In the genomic region with DNA sequence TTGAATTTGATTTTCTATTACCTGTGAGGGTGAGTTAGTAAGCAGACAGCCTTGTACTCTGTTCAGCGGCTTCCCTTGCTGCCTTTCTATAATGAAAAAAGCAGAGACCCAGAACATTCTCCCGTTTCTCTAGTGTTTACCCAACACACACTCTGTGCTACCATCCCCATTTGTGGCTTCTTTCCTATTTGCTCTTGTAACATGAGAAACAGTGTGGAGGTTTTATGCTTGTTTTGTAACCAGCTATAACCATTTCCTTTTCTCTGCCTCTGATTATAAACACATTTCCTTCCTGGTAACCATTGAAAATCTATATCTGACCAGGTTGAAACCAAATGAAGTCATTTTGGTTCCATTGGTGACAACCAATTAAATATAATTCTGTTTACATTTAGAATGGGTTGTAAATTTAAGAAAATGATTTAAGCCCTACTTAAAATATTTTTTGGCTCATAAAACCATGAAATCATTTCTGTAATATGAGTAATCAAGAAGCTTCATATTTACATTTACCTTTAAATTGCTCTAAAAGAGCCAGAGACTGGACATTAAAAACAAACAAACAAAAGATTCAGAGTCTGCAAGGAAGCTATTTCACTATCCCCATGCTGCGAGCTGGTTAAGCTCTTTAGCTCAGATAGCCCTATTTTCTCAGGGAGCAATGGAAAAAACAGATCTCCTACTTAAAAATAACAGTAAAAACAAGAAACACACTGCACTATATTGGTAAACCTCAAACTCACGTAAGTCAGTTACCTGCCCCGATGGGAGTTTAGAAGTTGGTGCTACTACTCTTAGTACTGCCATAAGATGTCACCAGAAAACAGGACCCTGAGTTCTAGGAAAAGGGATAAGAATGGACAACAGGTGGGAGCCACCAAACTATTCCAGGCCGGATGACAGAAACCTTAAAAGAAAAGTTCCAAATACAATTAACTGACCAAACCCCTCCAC, we compare ENCODE assay signal across 8 cellular contexts.
DNase-seq lines count a peak whose midpoint lies in the region; ATAC-seq and TF ChIP-seq lines count a peak whose summit lies in the region.

No MANE protein-coding gene starts in this region.

- no peaks in the 10 kb centered on the region for H3K36me3 ChIP-seq in gastroesophageal sphincter

- no peak overlapping the region for H3K4me3 ChIP-seq in gastroesophageal sphincter

- WGBS in gastroesophageal sphincter (ENCODE audit: low coverage in 1 of 2), 2 donors: 75 to 78% methylated on average over 5 to 6 of the region's 6 CpGs

- H3K27me3 ChIP-seq in gastroesophageal sphincter: no peaks in the 10 kb centered on the region

- DNase-seq in AML-193 (lab: John Stamatoyannopoulos, UW): peak; percentile 48 to 62
- DNase-seq in HCEC 1CT: peak; percentile 36
- DNase-seq in NCI-H69 (lab: John Stamatoyannopoulos, UW): peak; percentile 93
- DNase-seq in pons (ENCODE audit: low spot score): no peak
- DNase-seq in anterior cingulate cortex (lab: John Stamatoyannopoulos, UW): no peak
- no peak for DNase-seq in erythroblast (lab: John Stamatoyannopoulos, UW)

- H3K9me3 ChIP-seq in gastroesophageal sphincter: no peaks in the 10 kb centered on the region

- TF ChIP-seq EP300 in gastroesophageal sphincter (IDR thresholded peaks at IDR 0.05): no peak

- peaks cover 0 to 57% (median 0%) of the 10 kb centered on the region in 3 donors for H3K4me1 ChIP-seq in gastroesophageal sphincter

- H3K27ac ChIP-seq in gastroesophageal sphincter: peak overlapping the region in 3 of 4 donors; percentile 7 to 72 (median 63)

- ATAC-seq in gastroesophageal sphincter (no peak), HG03135 (IDR thresholded peaks at IDR 0.05; ENCODE audit: unreplicated experiment) (no peak)

- no peak for TF ChIP-seq POLR2A in gastroesophageal sphincter (IDR thresholded peaks at IDR 0.05)
- no peak for TF ChIP-seq POLR2A in erythroblast (IDR thresholded peaks at IDR 0.05; ENCODE audit: low read length)

- TF ChIP-seq CTCF in gastroesophageal sphincter (IDR thresholded peaks at IDR 0.05): no peak

Comparison
In these comparisons a context has a peak if more than half of its experiments do, and no peak if none do; other contexts are left out.
1. DNase-seq: peak in AML-193 (2 of 2), HCEC 1CT (single experiment) and NCI-H69 (single experiment); none in pons (single experiment), anterior cingulate cortex (0 of 58) and erythroblast (0 of 2).